1 cellular context compared by ENCODE assay signal in genomic region chr10:95864906-95865813, GRCh38.
TF ChIP-seq lines count a peak whose summit lies in the region.

No MANE protein-coding gene starts in this region.

TF ChIP-seq in HepG2, 621 proteins besides CTCF, POLR2A, EP300 and RAD21 (continued from another document):
- TF ChIP-seq ARID5B (CRISPR knock-in tag; IDR thresholded peaks at IDR 0.05) (peak; percentile 17; the same call in 1 of the 2 replicates), MED1 (CRISPR knock-in tag; IDR thresholded peaks at IDR 0.05) (no peak), FOXK2 (IDR thresholded peaks at IDR 0.05) (no peak), TRIM24 (CRISPR knock-in tag; IDR thresholded peaks at IDR 0.05) (no peak), NR2F2 (IDR thresholded peaks at IDR 0.05; ENCODE audit: borderline replicate concordance, low read depth) (no peak), ZNF276 (CRISPR knock-in tag; IDR thresholded peaks at IDR 0.05; ENCODE audit: low read depth) (no peak), CREM (IDR thresholded peaks at IDR 0.05) (no peak), CREM (CRISPR knock-in tag; IDR thresholded peaks at IDR 0.05) (no peak), ISL2 (CRISPR knock-in tag; IDR thresholded peaks at IDR 0.05) (no peak), NRL (CRISPR knock-in tag; IDR thresholded peaks at IDR 0.05; ENCODE audit: borderline replicate concordance) (no peak), ZMYM2 (CRISPR knock-in tag; IDR thresholded peaks at IDR 0.05) (no peak), ZNF556 (CRISPR knock-in tag; IDR thresholded peaks at IDR 0.05; ENCODE audit: borderline replicate concordance) (no peak), ELF4 (CRISPR knock-in tag; IDR thresholded peaks at IDR 0.05; ENCODE audit: borderline replicate concordance) (no peak), NFYB (CRISPR knock-in tag; IDR thresholded peaks at IDR 0.05) (no peak), GATA4 (IDR thresholded peaks at IDR 0.05; ENCODE audit: borderline replicate concordance, low read depth) (no peak), ZNF12 (CRISPR knock-in tag; IDR thresholded peaks at IDR 0.05) (no peak), CBX2 (IDR thresholded peaks at IDR 0.05; ENCODE audit: low read depth, low read length) (no peak), CBX2 (CRISPR knock-in tag; IDR thresholded peaks at IDR 0.05; ENCODE audit: low read depth) (no peak), ZNF709 (CRISPR knock-in tag; IDR thresholded peaks at IDR 0.05) (no peak), THAP11 (CRISPR knock-in tag; IDR thresholded peaks at IDR 0.05) (peak; percentile 33), STAG1 (CRISPR knock-in tag; IDR thresholded peaks at IDR 0.05) (peak; percentile 86), RCOR2 (CRISPR knock-in tag; IDR thresholded peaks at IDR 0.05) (no peak), ZNF10 (CRISPR knock-in tag; IDR thresholded peaks at IDR 0.05; ENCODE audit: borderline replicate concordance, low read depth) (no peak), THRA (CRISPR knock-in tag; IDR thresholded peaks at IDR 0.05; ENCODE audit: borderline replicate concordance) (peak; percentile 39; the same call in 1 of the 2 replicates), CBX5 (CRISPR knock-in tag; IDR thresholded peaks at IDR 0.05; ENCODE audit: borderline replicate concordance) (no peak), ZNF136 (CRISPR knock-in tag; IDR thresholded peaks at IDR 0.05; ENCODE audit: low read depth) (no peak), RXRA (CRISPR knock-in tag; IDR thresholded peaks at IDR 0.05) (no peak)
